Comparison of ENCODE assay signal across 14 cellular contexts in genomic region chr1:213123532-213123931, GRCh38.
DNase-seq lines count a peak whose midpoint lies in the region; ATAC-seq and TF ChIP-seq lines count a peak whose summit lies in the region.
"Had no signal": no experiment of that assay in that cellular context is flagged by ENCODE, and none has a peak within 500 bp of the region (broad histone marks: within the 10 kb centered on the region; RNA-seq: fewer than 3 reads in every experiment).

No MANE protein-coding gene starts in this region.

- TF ChIP-seq CTCF in fibroblast of pulmonary artery (IDR thresholded peaks at IDR 0.05; ENCODE audit: low read length, missing control alignments): no peak

- no peak overlapping the region for H3K4me3 ChIP-seq in fibroblast of pulmonary artery (replicated peaks; ENCODE audit: low read depth, low read length)
- H3K4me3 ChIP-seq: lung had no signal

- ATAC-seq in HG03025 (IDR thresholded peaks at IDR 0.05; ENCODE audit: low FRiP score, unreplicated experiment): no peak

- DNase-seq in ELR (ENCODE audit: low read depth) (peak; percentile 90), RPMI7951 (ENCODE audit: low read depth) (peak; percentile 57), fibroblast of pulmonary artery (ENCODE audit: low read depth) (peak; percentile 68), pulmonary artery endothelial cell (ENCODE audit: low read depth, low spot score) (peak; percentile 26), activated gamma-delta T cell (lab: John Stamatoyannopoulos, UW) (no peak), NCI-H82 (lab: John Stamatoyannopoulos, UW) (no peak)
- no peak for DNase-seq in stimulated activated CD4-positive, alpha-beta T cell treated with anti-CD3 and anti-CD28 coated beads, Interleukin-2, amount 100 ng/mL, for 48 hours
- DNase-seq: CD8-positive, alpha-beta memory T cell; glutamatergic neuron; H7; Karpas-422; NCI-H2171 treated with DMSO at 0.1 percent for 48 hours had no signal

Comparison
In these comparisons a context has a peak if more than half of its experiments do, and no peak if none do; other contexts are left out.
1. DNase-seq: peak in ELR (single experiment), RPMI7951 (single experiment), fibroblast of pulmonary artery (single experiment) and pulmonary artery endothelial cell (single experiment); none in stimulated activated CD4-positive, alpha-beta T cell treated with anti-CD3 and anti-CD28 coated beads, Interleukin-2, amount 100 ng/mL, for 48 hours (0 of 2), activated gamma-delta T cell (single experiment) and NCI-H82 (single experiment).